In genomic region chr19:18596752-18597157, GRCh38 we compare ENCODE assay signal across 10 cellular contexts.
DNase-seq lines count a peak whose midpoint lies in the region; ATAC-seq and TF ChIP-seq lines count a peak whose summit lies in the region.
"Had no signal": no experiment of that assay in that cellular context is flagged by ENCODE, and none has a peak within 500 bp of the region (broad histone marks: within the 10 kb centered on the region; RNA-seq: fewer than 3 reads in every experiment).

No MANE protein-coding gene starts in this region.

- DNase-seq in AG10803 (ENCODE audit: low read depth) (peak; percentile 16), SW480 (ENCODE audit: low spot score) (peak; percentile 71), kidney tubule cell (ENCODE audit: low spot score) (peak; percentile 32), epidermal melanocyte (ENCODE audit: insufficient read length, low spot score) (no peak)
- DNase-seq: T-helper 17 cell had no signal

- H3K4me3 ChIP-seq in AG10803 (ENCODE audit: low read length), result no peak overlapping the region
- H3K4me3 ChIP-seq in HEK293 (ENCODE audit: low read depth, low read length), result no peak overlapping the region

- no peaks in the 10 kb centered on the region for H3K36me3 ChIP-seq in HEK293 (ENCODE audit: control insufficient read depth in 2 of 2, insufficient read depth in 1 of 2, low read length in 2 of 2)

- no peak overlapping the region for H3K27ac ChIP-seq in HEK293 (ENCODE audit: extremely low read depth, low read depth, low read length)
- H3K27ac ChIP-seq: epithelial cell of prostate had no signal

- no peaks in the 10 kb centered on the region for H3K4me1 ChIP-seq in HEK293 (ENCODE audit: control insufficient read depth, insufficient read depth, low read length)

- no peak for ATAC-seq in HG03469 (IDR thresholded peaks at IDR 0.05; ENCODE audit: unreplicated experiment)
- ATAC-seq in HG03520 (IDR thresholded peaks at IDR 0.05; ENCODE audit: unreplicated experiment), result no peak
- no peak for ATAC-seq in HG03442 (IDR thresholded peaks at IDR 0.05; ENCODE audit: unreplicated experiment)
- ATAC-seq: T-helper 17 cell had no signal

- POLR2A ChIA-PET in HEK293 (lab: Yijun Ruan, JAX), result no interaction called here

- no peaks in the 10 kb centered on the region for H3K9me3 ChIP-seq in HEK293 (ENCODE audit: control insufficient read depth, insufficient read depth, low read depth, low read length)

- CTCF ChIA-PET in HEK293 (lab: Yijun Ruan, JAX), result no interaction called here

- no peak for TF ChIP-seq CTCF in AG10803 (conservative IDR thresholded peaks at IDR 0.05; ENCODE audit: low read length)
- TF ChIP-seq CTCF in HEK293 (tag by site-specific recombination; IDR thresholded peaks at IDR 0.05), result no peak

TF ChIP-seq in HEK293, 187 proteins besides CTCF, POLR2A, EP300 and RAD21:
- TF ChIP-seq FEZF1 (tag by site-specific recombination; IDR thresholded peaks at IDR 0.05) (no peak), SP2 (tag by site-specific recombination; IDR thresholded peaks at IDR 0.05) (peak; percentile 41), KLF1 (tag by site-specific recombination; IDR thresholded peaks at IDR 0.05) (peak; percentile 27; the same call in 1 of the 2 replicates), ZEB2 (tag by site-specific recombination; IDR thresholded peaks at IDR 0.05) (no peak), BCL11B (tag by site-specific recombination; IDR thresholded peaks at IDR 0.05; ENCODE audit: low read depth) (no peak), ZNF121 (tag by site-specific recombination; IDR thresholded peaks at IDR 0.05) (no peak), ZSCAN18 (tag by site-specific recombination; IDR thresholded peaks at IDR 0.05) (no peak), SP3 (tag by site-specific recombination; IDR thresholded peaks at IDR 0.05) (0 out of 2 replicates have a peak, but pooled peaks have one; percentile 28), ZNF571 (tag by site-specific recombination; IDR thresholded peaks at IDR 0.05) (no peak), ZNF670 (tag by site-specific recombination; IDR thresholded peaks at IDR 0.05; ENCODE audit: low read depth) (no peak), MEIS1 (CRISPR knock-in tag; IDR thresholded peaks at IDR 0.05; ENCODE audit: borderline replicate concordance) (no peak)
TF ChIP-seq in HEK293: peak in this region for 3.
